ENCODE assay signal across 12 cellular contexts in genomic region chr16:79381552-79382042, GRCh38.
DNase-seq lines count a peak whose midpoint lies in the region; ATAC-seq, FAIRE-seq and TF ChIP-seq lines count a peak whose summit lies in the region.
"Had no signal": no experiment of that assay in that cellular context is flagged by ENCODE, and none has a peak within 500 bp of the region (broad histone marks: within the 10 kb centered on the region; RNA-seq: fewer than 3 reads in every experiment).

No MANE protein-coding gene starts in this region.

- H3K79me2 ChIP-seq in HepG2 (ENCODE audit: insufficient read depth, low read length): no peaks in the 10 kb centered on the region

- no peaks in the 10 kb centered on the region for H3K27me3 ChIP-seq in liver (ENCODE audit: control insufficient read depth in 4 of 4, insufficient read depth in 4 of 4, low read length in 3 of 4)
- H3K27me3 ChIP-seq in HepG2 (ENCODE audit: control insufficient read depth in 1 of 2, insufficient read depth in 2 of 2, low read length in 2 of 2): no peaks in the 10 kb centered on the region
- no peaks in the 10 kb centered on the region for H3K27me3 ChIP-seq in upper lobe of right lung
- H3K27me3 ChIP-seq: body of pancreas had no signal

- TF ChIP-seq CTCF in liver (IDR thresholded peaks at IDR 0.05; ENCODE audit: low read depth, low read length, missing input control) (no peak), HepG2 (CRISPR knock-in tag; IDR thresholded peaks at IDR 0.05) (no peak), mucosa of descending colon (IDR thresholded peaks at IDR 0.05) (no peak), upper lobe of right lung (IDR thresholded peaks at IDR 0.05) (no peak)

- no peak for FAIRE-seq in HepG2 (lab: Jason Lieb, UNC)
- FAIRE-seq: GM18507 had no signal

- POLR2A ChIA-PET in HepG2 (lab: Yijun Ruan, JAX): no interaction called here

- no peak overlapping the region for H2AFZ ChIP-seq in HepG2 (ENCODE audit: low read length)

- H3K9ac ChIP-seq in liver (ENCODE audit: low read depth in 1 of 2, low read length in 2 of 2) (no peak overlapping the region), HepG2 (ENCODE audit: insufficient read depth, low read depth, low read length) (no peak overlapping the region)

- DNase-seq in HepG2 (ENCODE audit: low spot score): no peak
- DNase-seq in central memory CD4-positive, alpha-beta T cell: peak; percentile 23
- DNase-seq in mucosa of descending colon: no peak
- no peak for DNase-seq in upper lobe of right lung
- DNase-seq in ureter (ENCODE audit: low spot score): no peak
- no peak for DNase-seq in NCI-H82 (lab: John Stamatoyannopoulos, UW)
- DNase-seq: Karpas-422 had no signal

- peak overlapping the region in 1 of 3 donors; percentile 2 for H3K4me3 ChIP-seq in liver (ENCODE audit: low read depth in 1 of 3, low read length in 3 of 3)
- no peak overlapping the region for H3K4me3 ChIP-seq in HepG2 (replicated peaks in 1 of 3; ENCODE audit: insufficient read depth in 1 of 3, low read depth in 2 of 3, low read length in 3 of 3)
- H3K4me3 ChIP-seq in mucosa of descending colon: no peak overlapping the region
- H3K4me3 ChIP-seq in upper lobe of right lung: peak overlapping the region; percentile 5
- H3K4me3 ChIP-seq: body of pancreas had no signal

- intact Hi-C loops in HepG2 (cut with micrococcal nuclease; ENCODE audit: unreplicated experiment): no loop called here
- intact Hi-C loops in mucosa of descending colon (cut with DNase I, micrococcal nuclease): no loop called here
- intact Hi-C loops in upper lobe of right lung (cut with DNase I): no loop called here

- CTCF ChIA-PET in HepG2 (lab: Yijun Ruan, JAX; ENCODE audit: low intra/inter-chr PET ratio, low total read pairs): no interaction called here

- TF ChIP-seq POLR2A in HepG2 (IDR thresholded peaks at IDR 0.05; ENCODE audit: insufficient read depth in 1 of 2, low read depth in 2 of 2, low read length in 2 of 2): no peak

- H3K36me3 ChIP-seq in liver (ENCODE audit: control insufficient read depth in 4 of 4, insufficient read depth in 3 of 4, low read depth in 1 of 4, low read length in 3 of 4): no peaks in the 10 kb centered on the region
- no peaks in the 10 kb centered on the region for H3K36me3 ChIP-seq in HepG2 (replicated peaks in 1 of 2; ENCODE audit: control insufficient read depth in 1 of 2, insufficient read depth in 2 of 2, low read length in 2 of 2)
- H3K36me3 ChIP-seq in mucosa of descending colon (ENCODE audit: low read depth): no peaks in the 10 kb centered on the region
- no peaks in the 10 kb centered on the region for H3K36me3 ChIP-seq in upper lobe of right lung

- ATAC-seq in HepG2 (no peak), mucosa of descending colon (peak; percentile 27), upper lobe of right lung (peak; percentile 62), GM19455 (IDR thresholded peaks at IDR 0.05; ENCODE audit: unreplicated experiment) (no peak)
- ATAC-seq: body of pancreas, Panc1 had no signal

- H3K4me1 ChIP-seq in liver (ENCODE audit: control insufficient read depth in 4 of 4, insufficient read depth in 4 of 4, low read length in 3 of 4) (peaks cover 0 to 8% (median 1%) of the 10 kb centered on the region in 4 donors), HepG2 (ENCODE audit: insufficient read depth, low read length) (peaks cover 10% of the 10 kb centered on the region; the same call in 1 of the 2 replicates), mucosa of descending colon (ENCODE audit: low read depth) (no peaks in the 10 kb centered on the region), upper lobe of right lung (peaks cover 11% of the 10 kb centered on the region)
- H3K4me1 ChIP-seq: body of pancreas had no signal

- 35% methylated on average over 10 of the region's 10 CpGs for WGBS in liver
- WGBS in HepG2 (ENCODE audit: low lambda C conversion rate): 37% methylated on average over 10 of the region's 10 CpGs

- peak overlapping the region in 1 of 2 donors; percentile 31 for H3K27ac ChIP-seq in liver (ENCODE audit: low read depth in 1 of 2, low read length in 2 of 2)
- no peak overlapping the region for H3K27ac ChIP-seq in HepG2 (ENCODE audit: extremely low read length, insufficient read depth, low read length)
- peak overlapping the region; percentile 45 for H3K27ac ChIP-seq in upper lobe of right lung
- H3K27ac ChIP-seq: body of pancreas had no signal

- no peak overlapping the region; the same call in 1 of the 2 replicates for H3K4me2 ChIP-seq in HepG2 (ENCODE audit: low read depth, low read length)

- no peaks in the 10 kb centered on the region for H4K20me1 ChIP-seq in HepG2 (ENCODE audit: insufficient read depth, low read length)

- no TSS peak for BruUV-seq in HepG2 (replicated peaks; lab: Mats Ljungman, UMichigan)

- TF ChIP-seq EP300 in HepG2 (IDR thresholded peaks at IDR 0.05; ENCODE audit: low read depth in 2 of 2, low read length in 2 of 2) (no peak), HepG2 (CRISPR knock-in tag; IDR thresholded peaks at IDR 0.05; ENCODE audit: borderline replicate concordance) (no peak)

- H3K9me3 ChIP-seq in liver (ENCODE audit: control insufficient read depth in 4 of 4, low read length in 3 of 4) (no peaks in the 10 kb centered on the region), HepG2 (ENCODE audit: low read length) (no peaks in the 10 kb centered on the region), mucosa of descending colon (no peaks in the 10 kb centered on the region), upper lobe of right lung (no peaks in the 10 kb centered on the region)
- H3K9me3 ChIP-seq: body of pancreas had no signal

- TF ChIP-seq RAD21 in liver (IDR thresholded peaks at IDR 0.05) (no peak), HepG2 (CRISPR knock-in tag; IDR thresholded peaks at IDR 0.05) (no peak)

- in situ Hi-C loops in HepG2 (cut with HindIII; ENCODE audit: extremely low pct_ligation_motif_present, low pct_unique_long_range_greater_than_20kb): no loop called here

TF ChIP-seq in liver, 16 proteins besides CTCF, POLR2A, EP300 and RAD21:
- TF ChIP-seq HNF4A (conservative IDR thresholded peaks at IDR 0.05) (no peak), RXRA (IDR thresholded peaks at IDR 0.05) (no peak), YY1 (IDR thresholded peaks at IDR 0.05) (peak; percentile 34)

TF ChIP-seq in HepG2, 621 proteins besides CTCF, POLR2A, EP300 and RAD21 (continues in another document):
- TF ChIP-seq ZNF839 (CRISPR knock-in tag; IDR thresholded peaks at IDR 0.05; ENCODE audit: borderline replicate concordance) (no peak), ZNF207 (IDR thresholded peaks at IDR 0.05; ENCODE audit: borderline replicate concordance) (no peak), ZNF382 (CRISPR knock-in tag; IDR thresholded peaks at IDR 0.05; ENCODE audit: borderline replicate concordance) (no peak), HOXA3 (CRISPR knock-in tag; IDR thresholded peaks at IDR 0.05) (no peak), KDM6A (CRISPR knock-in tag; IDR thresholded peaks at IDR 0.05; ENCODE audit: low read depth) (no peak), MAFG (CRISPR knock-in tag; IDR thresholded peaks at IDR 0.05) (no peak), SIN3A (IDR thresholded peaks at IDR 0.05; ENCODE audit: borderline replicate concordance, low read depth, low read length) (no peak), ZHX2 (IDR thresholded peaks at IDR 0.05; ENCODE audit: low read depth) (no peak), ZHX2 (CRISPR knock-in tag; IDR thresholded peaks at IDR 0.05; ENCODE audit: borderline replicate concordance) (no peak), MBNL3 (CRISPR knock-in tag; conservative IDR thresholded peaks at IDR 0.05) (no peak), NR0B2 (CRISPR knock-in tag; IDR thresholded peaks at IDR 0.05) (no peak), ZNF569 (CRISPR knock-in tag; IDR thresholded peaks at IDR 0.05; ENCODE audit: borderline replicate concordance) (no peak), NFKB2 (CRISPR knock-in tag; IDR thresholded peaks at IDR 0.05; ENCODE audit: borderline replicate concordance) (no peak)

Comparison
In these comparisons a context has a peak if more than half of its experiments do, and no peak if none do; other contexts are left out.
1. ATAC-seq: peak in mucosa of descending colon (single experiment) and upper lobe of right lung (single experiment); none in HepG2 (single experiment) and GM19455 (single experiment).